In genomic region chr4:112297495-112297894, GRCh38 we compare ENCODE assay signal across 9 cellular contexts. TPM values are rescaled to one million over a fixed set of nuclear protein-coding genes. Genes with fewer than 3 reads are reported as not detected.
DNase-seq lines count a peak whose midpoint lies in the region; ATAC-seq, FAIRE-seq and TF ChIP-seq lines count a peak whose summit lies in the region.
"Had no signal": no experiment of that assay in that cellular context is flagged by ENCODE, and none has a peak within 500 bp of the region (broad histone marks: within the 10 kb centered on the region; RNA-seq: fewer than 3 reads in every experiment).

No MANE protein-coding gene starts in this region.

- H3K4me3 ChIP-seq in kidney (ENCODE audit: low read length in 2 of 2) (peak overlapping the region; percentile 66 to 85), thymus (ENCODE audit: low read length) (peak overlapping the region; percentile 45)

- H3K36me3 Mint-ChIP-seq in T-helper 2 cell treated with Interferon-gamma antibody and Interleukin-4, amounts not matched to agents 5 μg/mL and 100 μg/mL, for 36 hours (ENCODE audit: low read depth), result peaks cover 2% of the 10 kb centered on the region
- H3K36me3 Mint-ChIP-seq in activated CD8-positive, alpha-beta T cell treated with anti-CD3 and anti-CD28 coated beads for 36 hours (ENCODE audit: low read depth), result no peaks in the 10 kb centered on the region

- H3K4me3 Mint-ChIP-seq in T-helper 2 cell treated with Interferon-gamma antibody and Interleukin-4, amounts not matched to agents 5 μg/mL and 100 μg/mL, for 36 hours, result peak overlapping the region; percentile 82
- H3K4me3 Mint-ChIP-seq in activated CD8-positive, alpha-beta T cell treated with anti-CD3 and anti-CD28 coated beads for 36 hours, result peak overlapping the region; percentile 77

- H3K27me3 Mint-ChIP-seq in T-helper 2 cell treated with Interferon-gamma antibody and Interleukin-4, amounts not matched to agents 5 μg/mL and 100 μg/mL, for 36 hours (ENCODE audit: low read depth), result no peaks in the 10 kb centered on the region
- no peaks in the 10 kb centered on the region for H3K27me3 Mint-ChIP-seq in activated CD8-positive, alpha-beta T cell treated with anti-CD3 and anti-CD28 coated beads for 36 hours

- no peak for TF ChIP-seq CTCF in activated CD8-positive, alpha-beta T cell treated with anti-CD3 and anti-CD28 coated beads for 36 hours (IDR thresholded peaks at IDR 0.05)
- no peak for TF ChIP-seq CTCF in kidney (IDR thresholded peaks at IDR 0.05; ENCODE audit: borderline replicate concordance, extremely low read depth, insufficient read depth)

- peak; percentile 3 for ATAC-seq in activated CD8-positive, alpha-beta T cell treated with anti-CD3 and anti-CD28 coated beads for 36 hours

- H3K27ac ChIP-seq in kidney (ENCODE audit: low read depth in 2 of 2, low read length in 2 of 2) (peak overlapping the region; percentile 49 to 81), thymus (ENCODE audit: low read depth) (peak overlapping the region; percentile 54)

- peak overlapping the region; percentile 56 to 66 for H3K9ac ChIP-seq in kidney (ENCODE audit: low read length in 2 of 2)

- H3K9me3 ChIP-seq in kidney (ENCODE audit: control insufficient read depth in 1 of 2, low read length in 2 of 2) (no peaks in the 10 kb centered on the region), thymus (ENCODE audit: control insufficient read depth) (no peaks in the 10 kb centered on the region)

- POLR2A ChIA-PET in activated CD8-positive, alpha-beta T cell treated with anti-CD3 and anti-CD28 coated beads for 36 hours (lab: Charles Lee), result interaction anchor here (0.8 to 1.5 kb wide), 3 partner anchors 10 to 65 kb away, joined by 3 to 6 read pairs (median 3); partner anchors contain the start of gene TIFA

- CTCF ChIA-PET in activated CD8-positive, alpha-beta T cell treated with anti-CD3 and anti-CD28 coated beads for 36 hours (lab: Charles Lee), result interaction anchor here (1.3 to 2.0 kb wide), 2 partner anchors 63 to 227 kb away, joined by 3 to 4 read pairs; no protein-coding TSS in a partner anchor

- DNase-seq in T-helper 2 cell treated with Interferon-gamma antibody and Interleukin-4, amounts not matched to agents 5 μg/mL and 100 μg/mL, for 36 hours (ENCODE audit: low spot score), result no peak
- DNase-seq in T-helper 2 cell (no peak), kidney (no peak), HCEC 1CT (no peak), NCI-H345 (lab: John Stamatoyannopoulos, UW) (no peak)
- no peak for DNase-seq in activated CD8-positive, alpha-beta T cell treated with anti-CD3 and anti-CD28 coated beads for 36 hours
- no peak for DNase-seq in stimulated activated CD4-positive, alpha-beta T cell treated with anti-CD3 and anti-CD28 coated beads, Interleukin-2, amount 100 ng/mL, for 48 hours
- DNase-seq: NCI-H2029 treated with DMSO at 0.1 percent for 48 hours had no signal

- H3K4me1 Mint-ChIP-seq in T-helper 2 cell treated with Interferon-gamma antibody and Interleukin-4, amounts not matched to agents 5 μg/mL and 100 μg/mL, for 36 hours (ENCODE audit: low read depth), result peaks cover 20% of the 10 kb centered on the region
- peaks cover 32% of the 10 kb centered on the region for H3K4me1 Mint-ChIP-seq in activated CD8-positive, alpha-beta T cell treated with anti-CD3 and anti-CD28 coated beads for 36 hours (ENCODE audit: low read depth)

- peak overlapping the region; percentile 71 for H3K27ac Mint-ChIP-seq in T-helper 2 cell treated with Interferon-gamma antibody and Interleukin-4, amounts not matched to agents 5 μg/mL and 100 μg/mL, for 36 hours
- H3K27ac Mint-ChIP-seq in activated CD8-positive, alpha-beta T cell treated with anti-CD3 and anti-CD28 coated beads for 36 hours, result peak overlapping the region; percentile 84

- H3K36me3 ChIP-seq in kidney (ENCODE audit: control insufficient read depth in 1 of 2, insufficient read depth in 2 of 2, low read length in 2 of 2), result no peaks in the 10 kb centered on the region
- H3K36me3 ChIP-seq in thymus (ENCODE audit: control insufficient read depth, insufficient read depth), result no peaks in the 10 kb centered on the region

- no peaks in the 10 kb centered on the region for H3K9me3 Mint-ChIP-seq in T-helper 2 cell treated with Interferon-gamma antibody and Interleukin-4, amounts not matched to agents 5 μg/mL and 100 μg/mL, for 36 hours
- no peaks in the 10 kb centered on the region for H3K9me3 Mint-ChIP-seq in activated CD8-positive, alpha-beta T cell treated with anti-CD3 and anti-CD28 coated beads for 36 hours

- intact Hi-C loops in activated CD8-positive, alpha-beta T cell treated with anti-CD3 and anti-CD28 coated beads for 36 hours (cut with micrococcal nuclease), result no loop called here
- intact Hi-C loops in kidney (cut with DNase I), result no loop called here

- WGBS in thymus, result 0% methylated on average over 1 of the region's 1 CpG

- H3K4me1 ChIP-seq in kidney (ENCODE audit: control insufficient read depth in 1 of 2, insufficient read depth in 1 of 2, low read depth in 1 of 2, low read length in 2 of 2) (peaks cover 0 to 5% of the 10 kb centered on the region in 2 donors), thymus (ENCODE audit: control insufficient read depth, insufficient read depth, low read length) (peaks cover 4% of the 10 kb centered on the region)

- FAIRE-seq in kidney (lab: Jason Lieb, UNC), result no peak

- no peaks in the 10 kb centered on the region for H3K27me3 ChIP-seq in thymus (ENCODE audit: control insufficient read depth, insufficient read depth)

RNA-seq across cellular contexts. Expression of gene ALPK1, which starts 0.3 kb away (rescaled TPM):
- total RNA-seq in activated CD8-positive, alpha-beta T cell treated with anti-CD3 and anti-CD28 coated beads for 36 hours, result 10 to 100 TPM; 13.4 to 13.7 TPM
- 33.5 TPM for total RNA-seq in kidney
- polyA plus RNA-seq in kidney (ENCODE audit: insufficient read depth, low read depth, low replicate concordance) (5.9 TPM), thymus (16.6 TPM)

RNA-seq across cellular contexts. Expression of gene TIFA, which starts 11.8 kb away (rescaled TPM):
- 10 to 100 TPM; 37.9 to 39.1 TPM for total RNA-seq in activated CD8-positive, alpha-beta T cell treated with anti-CD3 and anti-CD28 coated beads for 36 hours
- 11.5 TPM for total RNA-seq in kidney
- polyA plus RNA-seq in kidney (ENCODE audit: insufficient read depth, low read depth, low replicate concordance) (5.0 TPM), thymus (14.1 TPM)
